Comparison of ENCODE assay signal across 24 cellular contexts in the genomic region with DNA sequence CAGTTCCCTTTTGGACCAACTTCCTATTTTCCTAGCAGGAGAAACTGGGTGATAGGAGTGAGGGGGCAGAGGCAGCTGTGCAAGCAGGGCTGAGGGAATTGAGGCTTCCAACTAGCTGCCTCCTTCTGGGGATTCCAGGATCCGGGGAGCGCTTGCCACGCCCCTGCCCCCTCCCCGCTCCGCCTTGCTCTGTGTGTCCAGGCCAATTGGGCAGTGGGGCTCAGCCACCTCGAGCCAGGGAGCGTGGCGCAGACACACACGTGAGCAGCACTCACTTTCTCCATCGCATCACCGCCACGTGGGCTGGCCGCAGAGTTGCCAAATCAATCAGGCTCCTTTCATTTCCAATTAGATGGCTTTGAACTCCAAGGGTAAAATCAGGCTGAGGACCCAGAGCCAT.
"Had no signal": no experiment of that assay in that cellular context is flagged by ENCODE, and none has a peak within 500 bp of the region (broad histone marks: within the 10 kb centered on the region; RNA-seq: fewer than 3 reads in every experiment).

No MANE protein-coding gene starts in this region.

- ATAC-seq: activated CD8-positive, alpha-beta memory T cell treated with anti-CD3 and anti-CD28 coated beads, Interleukin-2, amount 10 ng/mL, durations not matched to agents 7 days and 5 days; activated CD8-positive, alpha-beta T cell treated with anti-CD3 and anti-CD28 coated beads for 36 hours; activated naive CD8-positive, alpha-beta T cell treated with anti-CD3 and anti-CD28 coated beads, Interleukin-2, amount 50 U/mL, for 24 hours; body of pancreas; left lobe of liver; naive thymus-derived CD8-positive, alpha-beta T cell; T-helper 17 cell had no signal

- H3K4me3 ChIP-seq: body of pancreas, hepatocyte, neural progenitor cell, tibial artery had no signal

- H3K9ac ChIP-seq: neural progenitor cell had no signal

- H3K4me2 ChIP-seq: hepatocyte, neural progenitor cell had no signal

- H3K36me3 ChIP-seq: neural progenitor cell, tibial artery had no signal

- H3K9me3 ChIP-seq: body of pancreas, tibial artery had no signal

- H3K27ac ChIP-seq: body of pancreas, hepatocyte, neural progenitor cell, tibial artery had no signal

- H3K4me1 ChIP-seq: body of pancreas had no signal

- H3K27me3 ChIP-seq: body of pancreas, hepatocyte, neural progenitor cell, tibial artery had no signal

- DNase-seq: activated CD4-positive, alpha-beta T cell treated with anti-CD3 and anti-CD28 coated beads for 4 hours; activated CD4-positive, CD25-positive, alpha-beta regulatory T cell; activated CD8-positive, alpha-beta memory T cell treated with anti-CD3 and anti-CD28 coated beads, Interleukin-2, amount 10 ng/mL, durations not matched to agents 7 days and 5 days; activated CD8-positive, alpha-beta T cell treated with anti-CD3 and anti-CD28 coated beads for 36 hours; activated gamma-delta T cell; activated naive CD4-positive, alpha-beta T cell treated with anti-CD3 and anti-CD28 coated beads, Interleukin-2, amount 50 U/mL, for 16 hours; activated naive CD8-positive, alpha-beta T cell treated with anti-CD3 and anti-CD28 coated beads, Interleukin-2, amount 50 U/mL, for 24 hours; activated T-cell treated with anti-CD3 and anti-CD28 coated beads for 4 hours; body of pancreas; dermis blood vessel endothelial cell; effector CD8-positive, alpha-beta T cell; erythroblast; glutamatergic neuron; immature natural killer cell; mammary epithelial cell; naive thymus-derived CD8-positive, alpha-beta T cell; retina; stimulated activated CD4-positive, alpha-beta T cell treated with anti-CD3 and anti-CD28 coated beads, Interleukin-4, amount 100 ng/mL, for 4 hours; substantia nigra; T-helper 17 cell had no signal
